ENCODE assay signal across 8 cellular contexts in genomic region chr3:126704494-126705214, GRCh38. TPM values are rescaled to one million over a fixed set of nuclear protein-coding genes. Genes with fewer than 3 reads are reported as not detected.
DNase-seq lines count a peak whose midpoint lies in the region; ATAC-seq and TF ChIP-seq lines count a peak whose summit lies in the region.

No MANE protein-coding gene starts in this region.

- H3K36me3 Mint-ChIP-seq in Caco-2 (ENCODE audit: insufficient read depth, unreplicated experiment) = peaks cover 6% of the 10 kb centered on the region

- POLR2A ChIA-PET in Caco-2 (lab: Charles Lee) = no interaction called here

- H3K36me3 ChIP-seq in Caco-2 (ENCODE audit: control insufficient read depth, insufficient read depth, low read length) (no peaks in the 10 kb centered on the region), esophagus squamous epithelium (no peaks in the 10 kb centered on the region)

- H3K27ac Mint-ChIP-seq in Caco-2 (ENCODE audit: unreplicated experiment) = peak overlapping the region; percentile 33

- TF ChIP-seq CTCF in Caco-2 (IDR thresholded peaks at IDR 0.05; ENCODE audit: insufficient read depth in 1 of 2, low read depth in 1 of 2, low read length in 1 of 2, severe bottlenecking in 1 of 2, unreplicated experiment in 1 of 2) = no peak
- TF ChIP-seq CTCF in esophagus squamous epithelium (IDR thresholded peaks at IDR 0.05) = no peak

- H3K4me1 ChIP-seq in Caco-2 (peaks cover 7% of the 10 kb centered on the region; the same call in 1 of the 2 replicates), esophagus squamous epithelium (peaks cover 9 to 20% (median 10%) of the 10 kb centered on the region in 3 donors)

- no TSS peak for BruUV-seq in Caco-2 (replicated peaks; lab: Mats Ljungman, UMichigan)

- ATAC-seq in GM21390 (IDR thresholded peaks at IDR 0.05; ENCODE audit: unreplicated experiment) = peak; percentile 12
- ATAC-seq in HG02642 (IDR thresholded peaks at IDR 0.05; ENCODE audit: poor library complexity, unreplicated experiment) = no peak

- H3K27me3 Mint-ChIP-seq in Caco-2 (ENCODE audit: insufficient read depth, unreplicated experiment) = no peaks in the 10 kb centered on the region

- CTCF ChIA-PET in Caco-2 (lab: Charles Lee) = interaction anchor here (0.5 to 1.4 kb wide), 2 partner anchors 8 to 229 kb away, joined by 3 to 4 read pairs; no protein-coding TSS in a partner anchor

- no peaks in the 10 kb centered on the region for H3K27me3 ChIP-seq in Caco-2 (replicated peaks; ENCODE audit: control insufficient read depth, insufficient read depth, low read length)
- peaks cover 0 to 10% (median 0%) of the 10 kb centered on the region in 4 donors for H3K27me3 ChIP-seq in esophagus squamous epithelium

- H3K4me3 ChIP-seq in Caco-2 (ENCODE audit: low read depth, low read length) = peak overlapping the region; percentile 78
- peak overlapping the region; percentile 69 to 91 (median 87) for H3K4me3 ChIP-seq in esophagus squamous epithelium

- no peak for TF ChIP-seq POLR2A in esophagus squamous epithelium (IDR thresholded peaks at IDR 0.05)

- H3K4me3 Mint-ChIP-seq in Caco-2 (ENCODE audit: unreplicated experiment) = peak overlapping the region; percentile 91

- no peak for DNase-seq in Caco-2
- peak; percentile 14 for DNase-seq in RKO (ENCODE audit: low spot score)
- no peak for DNase-seq in esophagus squamous epithelium (lab: John Stamatoyannopoulos, UW)
- DNase-seq in occipital lobe (lab: John Stamatoyannopoulos, UW) = peak; percentile 48
- no peak for DNase-seq in NCI-H1436 treated with DMSO at 0.1 percent for 48 hours (lab: John Stamatoyannopoulos, UW)
- DNase-seq in NCI-H2107 treated with DMSO at 0.1 percent for 48 hours (lab: John Stamatoyannopoulos, UW; ENCODE audit: unreplicated experiment) = no peak

- intact Hi-C loops in Caco-2 (cut with micrococcal nuclease; ENCODE audit: unreplicated experiment) (loop anchor here (1.0 kb wide), 1 partner anchor 42 kb away; no protein-coding TSS in a partner anchor), esophagus squamous epithelium (cut with DNase I) (no loop called here)

- peaks cover 7% of the 10 kb centered on the region for H3K4me1 Mint-ChIP-seq in Caco-2 (ENCODE audit: low read depth, unreplicated experiment)

- 13 to 35% methylated on average over 19 to 24 of the region's 44 CpGs for WGBS in esophagus squamous epithelium, 2 donors

- H3K27ac ChIP-seq in esophagus squamous epithelium = peak overlapping the region in 3 of 4 donors; percentile 36 to 54 (median 36)

- no peaks in the 10 kb centered on the region for H3K9me3 Mint-ChIP-seq in Caco-2 (ENCODE audit: unreplicated experiment)

- H3K9me3 ChIP-seq in Caco-2 = peaks cover 6% of the 10 kb centered on the region; the same call in 1 of the 2 replicates
- no peaks in the 10 kb centered on the region for H3K9me3 ChIP-seq in esophagus squamous epithelium

RNA-seq across cellular contexts. Expression of gene CHCHD6, which starts 0.6 kb away (rescaled TPM):
- total RNA-seq in Caco-2 (2022) (47.9 and 49.5 TPM in 2 replicates), esophagus squamous epithelium (10 to 100 TPM in 3 of 4 donors, 1 to 10 TPM in 1; 7.5 to 21.9 (median 16.3) TPM), occipital lobe (28.2 TPM)

RNA-seq across cellular contexts. Expression of gene TXNRD3, which starts 49.7 kb away (rescaled TPM):
- total RNA-seq in Caco-2 (2022) (11.1 and 11.4 TPM in 2 replicates), esophagus squamous epithelium (10 to 100 TPM in 2 of 4 donors, 1 to 10 TPM in 2; 7.8 to 14.7 (median 9.4) TPM), occipital lobe (15.3 TPM)

Comparison
In these comparisons a context has a peak if more than half of its experiments do, and no peak if none do; other contexts are left out.
1. DNase-seq: peak in RKO (single experiment) and occipital lobe (single experiment); none in Caco-2 (0 of 2), esophagus squamous epithelium (single experiment), NCI-H1436 treated with DMSO at 0.1 percent for 48 hours (single experiment) and NCI-H2107 treated with DMSO at 0.1 percent for 48 hours (single experiment).